14 cellular contexts compared by ENCODE assay signal in genomic region chr20:5977223-5977622, GRCh38. TPM values are rescaled to one million over a fixed set of nuclear protein-coding genes. Genes with fewer than 3 reads are reported as not detected.
DNase-seq lines count a peak whose midpoint lies in the region; ATAC-seq and TF ChIP-seq lines count a peak whose summit lies in the region.
"Had no signal": no experiment of that assay in that cellular context is flagged by ENCODE, and none has a peak within 500 bp of the region (broad histone marks: within the 10 kb centered on the region; RNA-seq: fewer than 3 reads in every experiment).

No MANE protein-coding gene starts in this region.

- H3K27me3 Mint-ChIP-seq in MCF 10A (ENCODE audit: insufficient read depth, unreplicated experiment) = no peaks in the 10 kb centered on the region

- BruUV-seq in mammary epithelial cell (replicated peaks; lab: Mats Ljungman, UMichigan) (no TSS peak), MCF 10A (replicated peaks; lab: Mats Ljungman, UMichigan) (no TSS peak)

- no peak overlapping the region for H3K27ac Mint-ChIP-seq in MCF 10A (ENCODE audit: low read depth, unreplicated experiment)
- H3K27ac Mint-ChIP-seq: CD8-positive, alpha-beta T cell; GM23338 had no signal

- H3K4me3 ChIP-seq in mammary epithelial cell (replicated peaks in 1 of 3; ENCODE audit: insufficient read depth in 1 of 3, low read depth in 2 of 3, low read length in 3 of 3) = no peak overlapping the region
- H3K4me3 ChIP-seq in epithelial cell of esophagus (ENCODE audit: low read length) = no peak overlapping the region
- H3K4me3 ChIP-seq: GM23338 had no signal

- no peak overlapping the region for H3K27ac ChIP-seq in mammary epithelial cell (ENCODE audit: insufficient read depth, low read depth, low read length)

- no peak overlapping the region for H3K4me3 Mint-ChIP-seq in MCF 10A (ENCODE audit: unreplicated experiment)
- H3K4me3 Mint-ChIP-seq: CD8-positive, alpha-beta T cell; GM23338 had no signal

- no peak overlapping the region for H3K9ac ChIP-seq in mammary epithelial cell (ENCODE audit: insufficient read depth, low read length)

- 97% methylated on average over 2 of the region's 2 CpGs for WGBS in mammary epithelial cell (ENCODE audit: low coverage, missing lambda C conversion rate)

- ATAC-seq in left colon = peak; percentile 39
- no peak for ATAC-seq in GM21723 (IDR thresholded peaks at IDR 0.05; ENCODE audit: unreplicated experiment)
- ATAC-seq: CD8-positive, alpha-beta T cell; GM23338 had no signal

- in situ Hi-C loops in mammary epithelial cell (cut with MboI; ENCODE audit: low sequenced_read_pairs in 2 of 2) = no loop called here

- H3K79me2 ChIP-seq in mammary epithelial cell (ENCODE audit: insufficient read depth, low read length) = no peaks in the 10 kb centered on the region

- no peaks in the 10 kb centered on the region for H3K4me1 Mint-ChIP-seq in MCF 10A (ENCODE audit: insufficient read depth, unreplicated experiment)
- H3K4me1 Mint-ChIP-seq: GM23338 had no signal

- H3K9me3 ChIP-seq in mammary epithelial cell (replicated peaks; ENCODE audit: insufficient read depth, low read length) = no peaks in the 10 kb centered on the region
- H3K9me3 ChIP-seq: BE2C had no signal

- POLR2A ChIA-PET in MCF 10A (lab: Yijun Ruan, JAX) = interaction anchor here (0.7 to 2.3 kb wide), 3 partner anchors 9 to 12 kb away, joined by 4 to 6 read pairs (median 4); no protein-coding TSS in a partner anchor

- H4K20me1 ChIP-seq in mammary epithelial cell (ENCODE audit: insufficient read depth, low read length) = no peaks in the 10 kb centered on the region

- dilution Hi-C loops in mammary epithelial cell (cut with HindIII; ENCODE audit: low sequenced_read_pairs) = no loop called here

- TF ChIP-seq CTCF in mammary epithelial cell (conservative IDR thresholded peaks at IDR 0.05 in 1 of 2, IDR thresholded peaks at IDR 0.05 in 1 of 2; ENCODE audit: extremely low read depth in 1 of 2, insufficient read depth in 1 of 2, low read depth in 1 of 2, low read length in 2 of 2) (no peak), MCF 10A (IDR thresholded peaks at IDR 0.05; ENCODE audit: unreplicated experiment) (no peak), epithelial cell of esophagus (IDR thresholded peaks at IDR 0.05; ENCODE audit: insufficient read depth, low read depth, low read length, missing control alignments) (no peak)

- H3K27me3 ChIP-seq in mammary epithelial cell (ENCODE audit: insufficient read depth, low read length) = no peaks in the 10 kb centered on the region
- H3K27me3 ChIP-seq: BE2C had no signal

- peaks cover 11% of the 10 kb centered on the region for H3K36me3 ChIP-seq in mammary epithelial cell (ENCODE audit: insufficient read depth, low read length)

- CTCF ChIA-PET in mammary epithelial cell (lab: Charles Lee; ENCODE audit: low non-redundant PET) (no interaction called here), MCF 10A (lab: Yijun Ruan, JAX) (interaction anchor here (0.9 to 1.7 kb wide), 6 partner anchors 9 to 188 kb away, joined by 3 to 7 read pairs (median 3); no protein-coding TSS in a partner anchor)

- no peak overlapping the region for H2AFZ ChIP-seq in mammary epithelial cell (ENCODE audit: low read depth, low read length)
- H2AFZ ChIP-seq: GM23338 had no signal

- no peak overlapping the region for H3K4me2 ChIP-seq in mammary epithelial cell (ENCODE audit: insufficient read depth, low read depth, low read length)
- H3K4me2 ChIP-seq: GM23338 had no signal

- no peaks in the 10 kb centered on the region for H3K9me3 Mint-ChIP-seq in MCF 10A (ENCODE audit: unreplicated experiment)
- H3K9me3 Mint-ChIP-seq: CD8-positive, alpha-beta T cell; GM23338 had no signal

- intact Hi-C loops in mammary epithelial cell (cut with micrococcal nuclease) (no loop called here), MCF 10A (cut with micrococcal nuclease) (no loop called here), left colon (cut with DNase I, micrococcal nuclease) (no loop called here)

- DNase-seq in mammary epithelial cell (peak; percentile 7), MCF 10A (ENCODE audit: unreplicated experiment) (no peak), epithelial cell of esophagus (ENCODE audit: low read depth) (peak; percentile 80), left colon (no peak), activated gamma-delta T cell treated with Interleukin-2 at 50 U/mL for 16 hours (no peak), NCI-H226 (no peak)
- DNase-seq: BE2C; CD8-positive, alpha-beta T cell; COR-L47; DMS53; GF-D8; H7 had no signal

- peaks cover 29% of the 10 kb centered on the region for H3K36me3 Mint-ChIP-seq in MCF 10A (ENCODE audit: insufficient read depth, unreplicated experiment)

- no peaks in the 10 kb centered on the region for H3K4me1 ChIP-seq in mammary epithelial cell (ENCODE audit: insufficient read depth, low read length)

RNA-seq across cellular contexts. Expression of gene MCM8, which starts 26.8 kb away (rescaled TPM):
- total RNA-seq in mammary epithelial cell = 10 to 100 TPM in 1 of 2 donors, 1 to 10 TPM in 1; 4.5 to 12.5 TPM
- polyA plus RNA-seq in mammary epithelial cell = 6.9 TPM
- 12.4 TPM for polyA minus RNA-seq in mammary epithelial cell
- total RNA-seq in MCF 10A (2022) = 8.0 and 12.4 TPM in 2 replicates
- total RNA-seq in left colon = 1 to 10 TPM; 4.6 to 5.9 TPM

RNA-seq across cellular contexts. Expression of gene TRMT6, which starts 26.9 kb away (rescaled TPM):
- total RNA-seq in mammary epithelial cell = 10 to 100 TPM; 12.8 to 24.9 TPM
- 16.8 TPM for polyA plus RNA-seq in mammary epithelial cell
- 0.83 TPM for polyA minus RNA-seq in mammary epithelial cell
- 31.0 and 44.9 TPM in 2 replicates for total RNA-seq in MCF 10A (2022)
- 1 to 10 TPM; 8.1 to 9.7 TPM for total RNA-seq in left colon

RNA-seq across cellular contexts. Expression of gene CRLS1, which starts 28.7 kb away (rescaled TPM):
- total RNA-seq in mammary epithelial cell (10 to 100 TPM; 33.3 to 39.3 TPM), MCF 10A (2022) (52.4 and 54.5 TPM in 2 replicates), left colon (10 to 100 TPM; 42.7 to 47.7 TPM)
- polyA plus RNA-seq in mammary epithelial cell = 37.7 TPM
- polyA minus RNA-seq in mammary epithelial cell = 42.6 TPM

Comparison
In these comparisons a context has a peak if more than half of its experiments do, and no peak if none do; other contexts are left out.
1. DNase-seq: peak in mammary epithelial cell (single experiment) and epithelial cell of esophagus (single experiment); none in MCF 10A (single experiment), left colon (0 of 2), activated gamma-delta T cell treated with Interleukin-2 at 50 U/mL for 16 hours (single experiment) and NCI-H226 (single experiment).